Comparison of ENCODE assay signal across 21 cellular contexts in the genomic region with DNA sequence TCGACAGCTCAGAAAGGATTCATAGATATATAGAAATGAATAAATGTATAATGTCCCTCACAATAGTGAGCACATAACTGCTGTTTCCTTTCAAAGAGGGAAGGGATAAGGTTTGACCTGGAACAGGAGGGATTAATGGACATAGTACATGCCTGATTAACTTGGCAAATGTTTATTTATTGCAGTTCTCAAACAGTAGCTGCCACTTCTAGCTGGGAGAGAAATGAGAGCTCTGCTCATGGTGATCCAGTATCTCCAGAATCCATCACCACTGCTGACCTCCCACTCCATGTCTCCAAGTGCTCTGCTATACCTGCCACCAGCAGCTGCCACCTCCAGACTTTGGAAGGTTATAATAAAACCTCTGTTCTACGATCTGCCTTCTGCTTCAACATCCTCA.
"Had no signal": no experiment of that assay in that cellular context is flagged by ENCODE, and none has a peak within 500 bp of the region (broad histone marks: within the 10 kb centered on the region; RNA-seq: fewer than 3 reads in every experiment).

No MANE protein-coding gene starts in this region.

- H3K9me3 Mint-ChIP-seq: activated T-helper 1 cell treated with anti-CD3 and anti-CD28 coated beads, Interleukin-12 subunit alpha, Interleukin-12 subunit beta, Interleukin-2, Interleukin-4 antibody, amounts not matched to agents 30 ng/mL and 10 ng/mL and 1 ng/mL, durations not matched to agents 14 hours and 24 hours and 36 hours; mesothelial cell of epicardium; T-helper 2 cell treated with Interferon-gamma antibody and Interleukin-4, amounts not matched to agents 5 μg/mL and 100 μg/mL, for 36 hours had no signal

- H3K36me3 Mint-ChIP-seq: immature natural killer cell, mesothelial cell of epicardium, natural killer cell had no signal

- H3K27ac Mint-ChIP-seq: activated CD8-positive, alpha-beta T cell treated with anti-CD3 and anti-CD28 coated beads, Interleukin-2, amount 10 ng/mL, durations not matched to agents 7 days and 5 days; activated T-helper 1 cell treated with anti-CD3 and anti-CD28 coated beads, Interleukin-12 subunit alpha, Interleukin-12 subunit beta, Interleukin-2, Interleukin-4 antibody, amounts not matched to agents 30 ng/mL and 10 ng/mL and 1 ng/mL, durations not matched to agents 14 hours and 24 hours and 36 hours; dendritic cell treated with granulocyte-macrophage colony-stimulating factor and Interleukin-4, amounts not matched to agents 40 ng/mL and 50 ng/mL, for 4 days; immature natural killer cell; mesothelial cell of epicardium; natural killer cell; T-helper 2 cell treated with Interferon-gamma antibody and Interleukin-4, amounts not matched to agents 5 μg/mL and 100 μg/mL, for 36 hours had no signal

- DNase-seq: activated CD4-positive, alpha-beta T cell treated with anti-CD3 and anti-CD28 coated beads, Interleukin-2, amount 50 U/mL, for 1 hour; activated CD4-positive, CD25-positive, alpha-beta regulatory T cell treated with anti-CD3 and anti-CD28 coated beads, Interleukin-2, amount 50 U/mL, for 72 hours; activated CD8-positive, alpha-beta T cell treated with anti-CD3 and anti-CD28 coated beads, Interleukin-2, amount 10 ng/mL, durations not matched to agents 7 days and 5 days; activated gamma-delta T cell; activated naive CD4-positive, alpha-beta T cell treated with anti-CD3 and anti-CD28 coated beads, Interleukin-2, amount 50 U/mL, for 16 hours; anterior cingulate cortex; effector CD4-positive, alpha-beta T cell; foreskin keratinocyte; immature natural killer cell; kidney glomerular epithelial cell; left ventricle myocardium superior; mammary epithelial cell; natural killer cell; stimulated activated CD4-positive, alpha-beta T cell treated with anti-CD3 and anti-CD28 coated beads, Interleukin-4, amount 100 ng/mL, for 24 hours; stimulated activated naive CD8-positive, alpha-beta T cell treated with anti-CD3 and anti-CD28 coated beads, Interleukin-15, Interleukin-2, amounts not matched to agents 100 U/mL and 50 U/mL, for 24 hours; upper lobe of left lung had no signal

- H3K4me3 Mint-ChIP-seq: activated CD8-positive, alpha-beta T cell treated with anti-CD3 and anti-CD28 coated beads, Interleukin-2, amount 10 ng/mL, durations not matched to agents 7 days and 5 days; activated T-helper 1 cell treated with anti-CD3 and anti-CD28 coated beads, Interleukin-12 subunit alpha, Interleukin-12 subunit beta, Interleukin-2, Interleukin-4 antibody, amounts not matched to agents 30 ng/mL and 10 ng/mL and 1 ng/mL, durations not matched to agents 14 hours and 24 hours and 36 hours; dendritic cell treated with granulocyte-macrophage colony-stimulating factor and Interleukin-4, amounts not matched to agents 40 ng/mL and 50 ng/mL, for 4 days; immature natural killer cell; mesothelial cell of epicardium; natural killer cell; T-helper 2 cell treated with Interferon-gamma antibody and Interleukin-4, amounts not matched to agents 5 μg/mL and 100 μg/mL, for 36 hours had no signal

- ATAC-seq: activated CD8-positive, alpha-beta T cell treated with anti-CD3 and anti-CD28 coated beads, Interleukin-2, amount 10 ng/mL, durations not matched to agents 7 days and 5 days; body of pancreas; foreskin keratinocyte; left ventricle myocardium superior; natural killer cell; stimulated activated naive CD8-positive, alpha-beta T cell treated with anti-CD3 and anti-CD28 coated beads, Interleukin-15, Interleukin-2, amounts not matched to agents 100 U/mL and 50 U/mL, for 24 hours had no signal

- H3K27me3 Mint-ChIP-seq: dendritic cell treated with granulocyte-macrophage colony-stimulating factor and Interleukin-4, amounts not matched to agents 40 ng/mL and 50 ng/mL, for 4 days had no signal

- H3K4me1 Mint-ChIP-seq: immature natural killer cell, natural killer cell had no signal
